22 cellular contexts compared by ENCODE assay signal in the genomic region with DNA sequence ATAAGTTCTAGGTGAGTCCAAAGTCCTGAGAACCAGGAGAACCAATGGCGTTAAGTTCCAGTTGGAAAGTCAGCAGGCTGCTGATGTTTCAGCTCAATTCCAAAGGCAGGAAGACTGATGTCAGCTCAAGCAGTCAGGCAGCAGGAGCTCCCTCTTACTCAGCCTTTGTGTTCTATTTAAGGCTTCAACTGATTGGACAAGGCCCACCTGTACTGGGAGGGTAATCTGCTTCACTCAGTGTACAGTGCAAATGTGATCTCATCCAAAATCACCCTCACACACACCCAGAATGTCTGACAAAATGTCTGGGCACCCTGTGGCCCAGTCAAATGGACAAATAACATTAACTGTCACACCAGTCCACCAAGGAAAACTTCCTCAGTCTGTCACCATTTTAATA.
"Had no signal": no experiment of that assay in that cellular context is flagged by ENCODE, and none has a peak within 500 bp of the region (broad histone marks: within the 10 kb centered on the region; RNA-seq: fewer than 3 reads in every experiment).

No MANE protein-coding gene starts in this region.

- ATAC-seq: Panc1, PC-3, Right ventricle myocardium inferior had no signal

- H3K27me3 ChIP-seq: MG63 had no signal

- H3K27ac ChIP-seq: SJCRH30 had no signal

- H3K36me3 ChIP-seq: MG63, SJCRH30 had no signal

- H3K4me1 ChIP-seq: SJCRH30 had no signal

- DNase-seq: Karpas-422, KG1, MG63, NCI-H1092, NCI-H1105 treated with DMSO at 0.1 percent for 48 hours, NCI-H1417 treated with DMSO at 0.1 percent for 48 hours, NCI-H146, NCI-H1694 treated with DMSO at 0.1 percent for 48 hours, NCI-H1930, NCI-H2081, NCI-H2171, NCI-H226, NCI-H446, NCI-H510A, NCI-H524 treated with DMSO at 0.1 percent for 48 hours, NCI-H69, NCI-H774, PC-3, SHP77 treated with DMSO at 0.1 percent for 48 hours, SJCRH30 had no signal

- H3K9me3 ChIP-seq: MG63, SJCRH30 had no signal

- H3K4me3 ChIP-seq: MG63, SJCRH30 had no signal
